9 cellular contexts compared by ENCODE assay signal in the genomic region with DNA sequence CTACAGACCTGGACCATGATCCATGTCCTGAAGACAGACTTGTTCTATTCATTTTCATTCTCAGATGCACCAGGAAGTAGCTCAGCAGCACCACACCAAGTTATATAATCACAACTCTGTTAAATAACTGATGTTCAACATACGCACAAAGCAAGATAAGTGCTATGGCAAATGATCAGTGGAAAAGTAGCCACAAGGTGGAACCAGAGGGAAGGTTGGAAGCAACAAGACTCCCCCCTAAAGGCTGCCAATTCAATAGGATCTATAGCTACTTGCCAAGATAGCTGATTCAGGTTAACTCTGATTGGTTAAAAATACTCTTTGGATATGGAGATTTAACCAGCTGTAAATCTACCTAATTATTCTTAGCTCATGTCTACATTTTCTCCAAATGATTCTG. TPM values are rescaled to one million over a fixed set of nuclear protein-coding genes. Genes with fewer than 3 reads are reported as not detected.
DNase-seq lines count a peak whose midpoint lies in the region; ATAC-seq, FAIRE-seq and TF ChIP-seq lines count a peak whose summit lies in the region.
"Had no signal": no experiment of that assay in that cellular context is flagged by ENCODE, and none has a peak within 500 bp of the region (broad histone marks: within the 10 kb centered on the region; RNA-seq: fewer than 3 reads in every experiment).

No MANE protein-coding gene starts in this region.

- WGBS in endodermal cell (ENCODE audit: insufficient coverage in 1 of 2, insufficient read length in 1 of 2), 2 experiments, result 70% methylated on average over 1 of the region's 1 CpG; no CpG with 5 or more reads in 1 of the 2 experiments
- WGBS in prostate gland, result 33% methylated on average over 1 of the region's 1 CpG

- no peak for DNase-seq in GM12892 (ENCODE audit: insufficient read length)
- DNase-seq in NCI-H748 (lab: John Stamatoyannopoulos, UW; ENCODE audit: unreplicated experiment), result peak; percentile 45
- peak; percentile 70 for DNase-seq in endodermal cell
- DNase-seq in prostate gland (ENCODE audit: low spot score), result peak; percentile 4
- no peak for DNase-seq in posterior cingulate gyrus
- no peak for DNase-seq in NCI-H1048 (lab: John Stamatoyannopoulos, UW)
- DNase-seq: activated CD4-positive, alpha-beta memory T cell treated with anti-CD3 and anti-CD28 coated beads, Interleukin-2, amount 10 ng/mL, durations not matched to agents 7 days and 5 days had no signal

- no peaks in the 10 kb centered on the region for H3K27me3 Mint-ChIP-seq in endodermal cell (ENCODE audit: insufficient read depth)
- H3K27me3 Mint-ChIP-seq: activated CD4-positive, alpha-beta memory T cell treated with anti-CD3 and anti-CD28 coated beads, Interleukin-2, amount 10 ng/mL, durations not matched to agents 7 days and 5 days had no signal

- H3K9me3 ChIP-seq in endodermal cell (ENCODE audit: control insufficient read depth, low read length) (no peaks in the 10 kb centered on the region), prostate gland (no peaks in the 10 kb centered on the region)

- intact Hi-C loops in prostate gland (cut with DNase I) (no loop called here), posterior cingulate gyrus (cut with DNase I) (no loop called here)

- H3K4me1 Mint-ChIP-seq in endodermal cell, result no peaks in the 10 kb centered on the region
- H3K4me1 Mint-ChIP-seq: activated CD4-positive, alpha-beta memory T cell treated with anti-CD3 and anti-CD28 coated beads, Interleukin-2, amount 10 ng/mL, durations not matched to agents 7 days and 5 days had no signal

- H3K27ac ChIP-seq in endodermal cell (ENCODE audit: low read depth, low read length), result no peak overlapping the region
- no peak overlapping the region for H3K27ac ChIP-seq in prostate gland

- TF ChIP-seq POLR2A in GM12892 (IDR thresholded peaks at IDR 0.05; ENCODE audit: low read depth, low read length) (no peak), prostate gland (IDR thresholded peaks at IDR 0.05) (no peak)

- ATAC-seq in HG03520 (IDR thresholded peaks at IDR 0.05; ENCODE audit: unreplicated experiment), result no peak

- H3K36me3 Mint-ChIP-seq in endodermal cell (ENCODE audit: low read depth), result no peaks in the 10 kb centered on the region

- H3K36me3 ChIP-seq in endodermal cell (ENCODE audit: control insufficient read depth, insufficient read depth, low read length), result no peaks in the 10 kb centered on the region
- H3K36me3 ChIP-seq in prostate gland, result no peaks in the 10 kb centered on the region

- no peaks in the 10 kb centered on the region for H3K27me3 ChIP-seq in endodermal cell (ENCODE audit: control insufficient read depth, insufficient read depth, low read length, poor library complexity, severe bottlenecking)
- no peaks in the 10 kb centered on the region for H3K27me3 ChIP-seq in prostate gland (replicated peaks; ENCODE audit: insufficient read depth)

- peak; percentile 33 for FAIRE-seq in GM12892 (lab: Jason Lieb, UNC)

- H3K4me3 ChIP-seq in endodermal cell (ENCODE audit: low read length) (no peak overlapping the region), prostate gland (no peak overlapping the region)

- no peak overlapping the region for H3K9ac ChIP-seq in endodermal cell (ENCODE audit: extremely low read depth, low read length, poor library complexity, severe bottlenecking)

- TF ChIP-seq CTCF in endodermal cell (conservative IDR thresholded peaks at IDR 0.05) (peak; percentile 85), prostate gland (IDR thresholded peaks at IDR 0.05) (peak in 2 of 4 experiments; percentile 17 to 18)

- H3K4me1 ChIP-seq in endodermal cell (ENCODE audit: control insufficient read depth, insufficient read depth, low read length) (peaks cover 5% of the 10 kb centered on the region), prostate gland (replicated peaks) (no peaks in the 10 kb centered on the region)

- H3K27ac Mint-ChIP-seq in endodermal cell, result no peak overlapping the region
- H3K27ac Mint-ChIP-seq: activated CD4-positive, alpha-beta memory T cell treated with anti-CD3 and anti-CD28 coated beads, Interleukin-2, amount 10 ng/mL, durations not matched to agents 7 days and 5 days had no signal

- no peak overlapping the region for H3K4me3 Mint-ChIP-seq in endodermal cell
- H3K4me3 Mint-ChIP-seq: activated CD4-positive, alpha-beta memory T cell treated with anti-CD3 and anti-CD28 coated beads, Interleukin-2, amount 10 ng/mL, durations not matched to agents 7 days and 5 days had no signal

- no peaks in the 10 kb centered on the region for H3K9me3 Mint-ChIP-seq in endodermal cell
- H3K9me3 Mint-ChIP-seq: activated CD4-positive, alpha-beta memory T cell treated with anti-CD3 and anti-CD28 coated beads, Interleukin-2, amount 10 ng/mL, durations not matched to agents 7 days and 5 days had no signal

RNA-seq across cellular contexts. Expression of gene FAM47B, which starts 23.7 kb away (rescaled TPM):
- not detected for polyA plus RNA-seq in GM12892 (2012; ENCODE audit: missing spikeins)
- total RNA-seq in endodermal cell, result not detected
- polyA plus RNA-seq in endodermal cell (2013, experiment 1 of 2), result not detected
- polyA plus RNA-seq in endodermal cell (2013, experiment 2 of 2), result not detected
- 1 to 10 TPM in 1 of 2 donors, not detected in 1; 1.2 TPM for total RNA-seq in prostate gland
- total RNA-seq: activated CD4-positive, alpha-beta memory T cell treated with anti-CD3 and anti-CD28 coated beads, Interleukin-2, amount 10 ng/mL, durations not matched to agents 7 days and 5 days; mononuclear cell had no signal

Comparison
In these comparisons a context has a peak if more than half of its experiments do, and no peak if none do; other contexts are left out.
1. DNase-seq: peak in NCI-H748 (single experiment), endodermal cell (single experiment) and prostate gland (single experiment); none in GM12892 (single experiment), posterior cingulate gyrus (0 of 10) and NCI-H1048 (single experiment).